ENCODE assay signal across 30 cellular contexts in genomic region chr11:4123218-4123617, GRCh38.
"Had no signal": no experiment of that assay in that cellular context is flagged by ENCODE, and none has a peak within 500 bp of the region (broad histone marks: within the 10 kb centered on the region; RNA-seq: fewer than 3 reads in every experiment).

No MANE protein-coding gene starts in this region.

- H3K27ac ChIP-seq: brain microvascular endothelial cell, coronary artery, dorsolateral prefrontal cortex, foreskin keratinocyte, gastrocnemius medialis, heart left ventricle had no signal

- DNase-seq: activated CD4-positive, alpha-beta memory T cell treated with anti-CD3 and anti-CD28 coated beads, Interleukin-2, amount 10 ng/mL, durations not matched to agents 7 days and 5 days; activated CD4-positive, alpha-beta T cell treated with anti-CD3 and anti-CD28 coated beads for 4 hours; activated CD4-positive, alpha-beta T cell treated with anti-CD3 and anti-CD28 coated beads, Interleukin-2, amount 10 ng/mL, durations not matched to agents 7 days and 5 days; activated CD4-positive, alpha-beta T cell treated with anti-CD3 and anti-CD28 coated beads, Interleukin-2, amount 50 U/mL, for 4 hours; activated CD4-positive, CD25-positive, alpha-beta regulatory T cell; activated CD4-positive, CD25-positive, alpha-beta regulatory T cell treated with anti-CD3 and anti-CD28 coated beads, Interleukin-2, amount 50 U/mL, for 72 hours; activated CD8-positive, alpha-beta memory T cell treated with anti-CD3 and anti-CD28 coated beads, Interleukin-2, amount 50 U/mL, for 48 hours; activated gamma-delta T cell; activated naive CD4-positive, alpha-beta T cell; activated naive CD4-positive, alpha-beta T cell treated with anti-CD3 and anti-CD28 coated beads, Interleukin-2, amount 10 ng/mL, durations not matched to agents 7 days and 5 days; activated naive CD8-positive, alpha-beta T cell treated with anti-CD3 and anti-CD28 coated beads, Interleukin-2, amount 10 ng/mL, durations not matched to agents 7 days and 5 days; activated T-cell treated with anti-CD3 and anti-CD28 coated beads for 4 hours; activated T-cell treated with anti-CD3 and anti-CD28 coated beads, Interleukin-2, amount 50 U/mL, for 24 hours; activated T-cell treated with anti-CD3 and anti-CD28 coated beads, Interleukin-2, amount 50 U/mL, for 72 hours; amniotic stem cell; anterior cingulate cortex; brain microvascular endothelial cell; caudate nucleus; cerebellar nuclear complex; dorsolateral prefrontal cortex; effector memory CD4-positive, alpha-beta T cell; endodermal cell; foreskin keratinocyte; gastrocnemius medialis; glutamatergic neuron; heart left ventricle; T-helper 2 cell had no signal

- H3K4me1 ChIP-seq: gastrocnemius medialis, heart left ventricle had no signal

- H3K27me3 ChIP-seq: brain microvascular endothelial cell, dorsolateral prefrontal cortex, foreskin keratinocyte, gastrocnemius medialis, heart left ventricle had no signal

- H3K9me3 ChIP-seq: gastrocnemius medialis, heart left ventricle had no signal

- H3K4me3 ChIP-seq: coronary artery, dorsolateral prefrontal cortex, gastrocnemius medialis, heart left ventricle had no signal

- ATAC-seq: activated naive CD4-positive, alpha-beta T cell treated with anti-CD3 and anti-CD28 coated beads, Interleukin-2, amount 50 U/mL, for 72 hours; activated T-cell treated with anti-CD3 and anti-CD28 coated beads, Interleukin-2, amount 50 U/mL, for 72 hours; esophagus mucosa; foreskin keratinocyte; gastrocnemius medialis; heart left ventricle had no signal
